9 cellular contexts compared by ENCODE assay signal in genomic region chr3:119681279-119681678, GRCh38. TPM values are rescaled to one million over a fixed set of nuclear protein-coding genes. Genes with fewer than 3 reads are reported as not detected.
DNase-seq lines count a peak whose midpoint lies in the region; ATAC-seq and TF ChIP-seq lines count a peak whose summit lies in the region.
"Had no signal": no experiment of that assay in that cellular context is flagged by ENCODE, and none has a peak within 500 bp of the region (broad histone marks: within the 10 kb centered on the region; RNA-seq: fewer than 3 reads in every experiment).

No MANE protein-coding gene starts in this region.

- no peak overlapping the region for H2BK120ac ChIP-seq in mesenchymal stem cell (ENCODE audit: low read depth, low read length)

- H2AFZ ChIP-seq in mesenchymal stem cell (ENCODE audit: low read depth, low read length), result no peak overlapping the region

- no peak overlapping the region for H3K14ac ChIP-seq in mesenchymal stem cell (ENCODE audit: low read length in 2 of 2)

- H3K27ac ChIP-seq in mesenchymal stem cell (ENCODE audit: low read length, poor library complexity, severe bottlenecking), result no peak overlapping the region
- no peak overlapping the region for H3K27ac ChIP-seq in CD8-positive, alpha-beta memory T cell (ENCODE audit: low read depth, low read length)

- no peak overlapping the region for H3K4ac ChIP-seq in mesenchymal stem cell (ENCODE audit: low read depth in 1 of 2, low read length in 2 of 2)

- TF ChIP-seq RAD21 in Ishikawa (IDR thresholded peaks at IDR 0.05; ENCODE audit: low read depth), result peak; percentile 75

- DNase-seq in AG10803 (ENCODE audit: low read depth), result peak; percentile 65
- peak; percentile 45 for DNase-seq in GM13977 (ENCODE audit: low spot score)
- peak; percentile 46 for DNase-seq in amniotic epithelial cell (ENCODE audit: low read depth)
- peak; percentile 44 for DNase-seq in mesenchymal stem cell
- no peak for DNase-seq in CD8-positive, alpha-beta memory T cell
- no peak for DNase-seq in sciatic nerve (ENCODE audit: low spot score)

- H3K4me1 ChIP-seq in mesenchymal stem cell (ENCODE audit: control insufficient read depth, insufficient read depth, low read depth, low read length), result no peaks in the 10 kb centered on the region
- peaks cover 9% of the 10 kb centered on the region for H3K4me1 ChIP-seq in CD8-positive, alpha-beta memory T cell (ENCODE audit: insufficient read depth, low read length)

- H3K79me1 ChIP-seq in mesenchymal stem cell (replicated peaks; ENCODE audit: low read length, poor library complexity, severe bottlenecking), result peaks cover 2% of the 10 kb centered on the region

- H3K4me1 Mint-ChIP-seq in CD8-positive, alpha-beta memory T cell, result peaks cover 12 to 13% (median 12%) of the 10 kb centered on the region in 3 donors

- H3K27me3 Mint-ChIP-seq in CD8-positive, alpha-beta memory T cell, result no peaks in the 10 kb centered on the region

- H3K4me2 ChIP-seq in mesenchymal stem cell (ENCODE audit: low read length, poor library complexity, severe bottlenecking), result no peak overlapping the region

- H4K8ac ChIP-seq in mesenchymal stem cell (ENCODE audit: low read length), result no peak overlapping the region

- H3K4me3 Mint-ChIP-seq in CD8-positive, alpha-beta memory T cell, result no peak overlapping the region
- H3K4me3 Mint-ChIP-seq: IgD-negative memory B cell had no signal

- POLR2A ChIA-PET in CD8-positive, alpha-beta memory T cell (lab: Charles Lee), result no interaction called here

- intact Hi-C loops in sciatic nerve (cut with DNase I), result no loop called here

- ATAC-seq in GM21367 (IDR thresholded peaks at IDR 0.05; ENCODE audit: unreplicated experiment), result no peak
- no peak for ATAC-seq in sciatic nerve

- H3K36me3 ChIP-seq in mesenchymal stem cell (ENCODE audit: control insufficient read depth in 1 of 2, insufficient read depth in 2 of 2, low read depth in 1 of 2, low read length in 2 of 2), result no peaks in the 10 kb centered on the region
- H3K36me3 ChIP-seq in CD8-positive, alpha-beta memory T cell (ENCODE audit: insufficient read depth, low read length), result no peaks in the 10 kb centered on the region

- H3K9me3 ChIP-seq in mesenchymal stem cell (ENCODE audit: control insufficient read depth, low read length), result no peaks in the 10 kb centered on the region
- H3K9me3 ChIP-seq in CD8-positive, alpha-beta memory T cell (ENCODE audit: low read length), result no peaks in the 10 kb centered on the region

- TF ChIP-seq CTCF in AG10803 (conservative IDR thresholded peaks at IDR 0.05; ENCODE audit: low read length), result peak; percentile 71
- peak; percentile 54 for TF ChIP-seq CTCF in GM13977 (IDR thresholded peaks at IDR 0.05; ENCODE audit: extremely low read depth, insufficient read depth, missing control alignments)

- no peak overlapping the region for H3K18ac ChIP-seq in mesenchymal stem cell (ENCODE audit: low read depth in 1 of 2, low read length in 2 of 2)

- no peak overlapping the region for H3K23ac ChIP-seq in mesenchymal stem cell (ENCODE audit: low read length in 2 of 2)

- no peak overlapping the region for H3K9ac ChIP-seq in mesenchymal stem cell (ENCODE audit: low read length)

- in situ Hi-C loops in GM13977 (cut with MboI; ENCODE audit: low pct_unique_long_range_greater_than_20kb, low sequenced_read_pairs, unreplicated experiment), result loop anchor here (10.0 to 25.0 kb wide), 2 partner anchors 544 to 796 kb away; partner anchors contain the start of gene TEX55

- H3K9me3 Mint-ChIP-seq in CD8-positive, alpha-beta memory T cell, result no peaks in the 10 kb centered on the region
- H3K9me3 Mint-ChIP-seq: IgD-negative memory B cell had no signal

- no CpG with 5 or more reads among the region's 1 CpG for WGBS in mesenchymal stem cell

- H4K91ac ChIP-seq in mesenchymal stem cell (ENCODE audit: low read length), result no peak overlapping the region

- no peak overlapping the region for H2BK15ac ChIP-seq in mesenchymal stem cell (ENCODE audit: low read depth, poor library complexity, severe bottlenecking)

- H3K27ac Mint-ChIP-seq in CD8-positive, alpha-beta memory T cell, result no peak overlapping the region

- H3K4me3 ChIP-seq in AG10803 (ENCODE audit: low read length), result no peak overlapping the region
- H3K4me3 ChIP-seq in mesenchymal stem cell (ENCODE audit: insufficient read depth in 1 of 2, low read depth in 1 of 2, low read length in 2 of 2), result no peak overlapping the region
- no peak overlapping the region for H3K4me3 ChIP-seq in CD8-positive, alpha-beta memory T cell (ENCODE audit: low read length)

- CTCF ChIA-PET in CD8-positive, alpha-beta memory T cell (lab: Charles Lee), result interaction anchor here (1.0 to 3.2 kb wide), 2 partner anchors 406 to 797 kb away, joined by 3 to 19 read pairs; no protein-coding TSS in a partner anchor

- no peak overlapping the region for H2AK5ac ChIP-seq in mesenchymal stem cell (ENCODE audit: low read length, severe bottlenecking)

- H2BK5ac ChIP-seq in mesenchymal stem cell (ENCODE audit: low read depth, low read length, poor library complexity, severe bottlenecking), result no peak overlapping the region

- peaks cover 0 to 9% (median 0%) of the 10 kb centered on the region in 3 donors for H3K36me3 Mint-ChIP-seq in CD8-positive, alpha-beta memory T cell
- H3K36me3 Mint-ChIP-seq: IgD-negative memory B cell had no signal

- H2BK12ac ChIP-seq in mesenchymal stem cell (ENCODE audit: low read length in 2 of 2), result no peak overlapping the region

- H3K27me3 ChIP-seq in mesenchymal stem cell (ENCODE audit: control insufficient read depth in 1 of 2, insufficient read depth in 1 of 2, low read length in 2 of 2), result peaks cover 0 to 4% of the 10 kb centered on the region in 2 experiments
- H3K27me3 ChIP-seq in CD8-positive, alpha-beta memory T cell (ENCODE audit: insufficient read depth, low read length, poor library complexity, severe bottlenecking), result no peaks in the 10 kb centered on the region

- no peak for TF ChIP-seq EP300 in Ishikawa (IDR thresholded peaks at IDR 0.05; ENCODE audit: borderline replicate concordance)

TF ChIP-seq in Ishikawa, 13 proteins besides CTCF, POLR2A, EP300 and RAD21:
- TF ChIP-seq FOXM1 (IDR thresholded peaks at IDR 0.05; ENCODE audit: borderline replicate concordance, low read depth) (no peak), TEAD4 (IDR thresholded peaks at IDR 0.05) (no peak), CREB1 (IDR thresholded peaks at IDR 0.05; ENCODE audit: low read depth) (no peak), TAF1 (IDR thresholded peaks at IDR 0.05; ENCODE audit: low read depth) (no peak), CEBPB (IDR thresholded peaks at IDR 0.05) (no peak), USF1 (IDR thresholded peaks at IDR 0.05) (no peak), TCF12 (IDR thresholded peaks at IDR 0.05; ENCODE audit: low read depth) (no peak), NFIC (IDR thresholded peaks at IDR 0.05) (no peak), ZBTB7A (IDR thresholded peaks at IDR 0.05; ENCODE audit: low read depth) (no peak), YY1 (IDR thresholded peaks at IDR 0.05; ENCODE audit: low read depth) (no peak), EGR1 (IDR thresholded peaks at IDR 0.05) (no peak)
- TF ChIP-seq, protein P1, sequence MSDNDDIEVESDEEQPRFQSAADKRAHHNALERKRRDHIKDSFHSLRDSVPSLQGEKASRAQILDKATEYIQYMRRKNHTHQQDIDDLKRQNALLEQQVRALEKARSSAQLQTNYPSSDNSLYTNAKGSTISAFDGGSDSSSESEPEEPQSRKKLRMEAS (IDR thresholded peaks at IDR 0.05), result no peak
- TF ChIP-seq, protein P2, sequence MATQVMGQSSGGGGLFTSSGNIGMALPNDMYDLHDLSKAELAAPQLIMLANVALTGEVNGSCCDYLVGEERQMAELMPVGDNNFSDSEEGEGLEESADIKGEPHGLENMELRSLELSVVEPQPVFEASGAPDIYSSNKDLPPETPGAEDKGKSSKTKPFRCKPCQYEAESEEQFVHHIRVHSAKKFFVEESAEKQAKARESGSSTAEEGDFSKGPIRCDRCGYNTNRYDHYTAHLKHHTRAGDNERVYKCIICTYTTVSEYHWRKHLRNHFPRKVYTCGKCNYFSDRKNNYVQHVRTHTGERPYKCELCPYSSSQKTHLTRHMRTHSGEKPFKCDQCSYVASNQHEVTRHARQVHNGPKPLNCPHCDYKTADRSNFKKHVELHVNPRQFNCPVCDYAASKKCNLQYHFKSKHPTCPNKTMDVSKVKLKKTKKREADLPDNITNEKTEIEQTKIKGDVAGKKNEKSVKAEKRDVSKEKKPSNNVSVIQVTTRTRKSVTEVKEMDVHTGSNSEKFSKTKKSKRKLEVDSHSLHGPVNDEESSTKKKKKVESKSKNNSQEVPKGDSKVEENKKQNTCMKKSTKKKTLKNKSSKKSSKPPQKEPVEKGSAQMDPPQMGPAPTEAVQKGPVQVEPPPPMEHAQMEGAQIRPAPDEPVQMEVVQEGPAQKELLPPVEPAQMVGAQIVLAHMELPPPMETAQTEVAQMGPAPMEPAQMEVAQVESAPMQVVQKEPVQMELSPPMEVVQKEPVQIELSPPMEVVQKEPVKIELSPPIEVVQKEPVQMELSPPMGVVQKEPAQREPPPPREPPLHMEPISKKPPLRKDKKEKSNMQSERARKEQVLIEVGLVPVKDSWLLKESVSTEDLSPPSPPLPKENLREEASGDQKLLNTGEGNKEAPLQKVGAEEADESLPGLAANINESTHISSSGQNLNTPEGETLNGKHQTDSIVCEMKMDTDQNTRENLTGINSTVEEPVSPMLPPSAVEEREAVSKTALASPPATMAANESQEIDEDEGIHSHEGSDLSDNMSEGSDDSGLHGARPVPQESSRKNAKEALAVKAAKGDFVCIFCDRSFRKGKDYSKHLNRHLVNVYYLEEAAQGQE (IDR thresholded peaks at IDR 0.05; ENCODE audit: low read depth), result no peak

RNA-seq across cellular contexts. Expression of gene COX17, which starts 4.1 kb away (rescaled TPM):
- 62.6 TPM for polyA plus RNA-seq in mesenchymal stem cell (2013, experiment 1 of 2)
- polyA plus RNA-seq in mesenchymal stem cell (2013, experiment 2 of 2), result 62.2 TPM
- total RNA-seq in CD8-positive, alpha-beta memory T cell, result 100 to 1,000 TPM; 105 to 108 TPM
- 82.4 TPM for polyA plus RNA-seq in CD8-positive, alpha-beta memory T cell
- 38.8 TPM for total RNA-seq in sciatic nerve

RNA-seq across cellular contexts. Expression of gene POPDC2, which starts 20.9 kb away (rescaled TPM):
- polyA plus RNA-seq in mesenchymal stem cell (2013, experiment 1 of 2), result 0.40 TPM
- 0.45 TPM for polyA plus RNA-seq in mesenchymal stem cell (2013, experiment 2 of 2)
- 1 to 10 TPM; 2.2 to 3.2 TPM for total RNA-seq in CD8-positive, alpha-beta memory T cell
- 2.0 TPM for polyA plus RNA-seq in CD8-positive, alpha-beta memory T cell
- total RNA-seq in sciatic nerve, result 4.9 TPM

RNA-seq across cellular contexts. Expression of gene CFAP91, which starts 21.5 kb away (rescaled TPM):
- polyA plus RNA-seq in mesenchymal stem cell (2013, experiment 1 of 2), result 0.08 TPM
- polyA plus RNA-seq in mesenchymal stem cell (2013, experiment 2 of 2), result 0.14 TPM
- under 1 TPM; 0.64 to 0.77 TPM for total RNA-seq in CD8-positive, alpha-beta memory T cell
- polyA plus RNA-seq in CD8-positive, alpha-beta memory T cell, result 0.45 TPM
- 17.3 TPM for total RNA-seq in sciatic nerve
- polyA plus RNA-seq: IgD-negative memory B cell had no signal

Comparison
In these comparisons a context has a peak if more than half of its experiments do, and no peak if none do; other contexts are left out.
1. DNase-seq: peak in AG10803 (single experiment), GM13977 (single experiment), amniotic epithelial cell (single experiment) and mesenchymal stem cell (single experiment); none in CD8-positive, alpha-beta memory T cell (0 of 5) and sciatic nerve (single experiment).
2. RNA of gene CFAP91, which starts 21.5 kb away (total RNA-seq): 17.3 TPM in sciatic nerve (single experiment); 0.64 to 0.77 TPM in CD8-positive, alpha-beta memory T cell; every median in the first group is over 10 times any median in the second.